Comparison of ENCODE assay signal across 23 cellular contexts in the genomic region with DNA sequence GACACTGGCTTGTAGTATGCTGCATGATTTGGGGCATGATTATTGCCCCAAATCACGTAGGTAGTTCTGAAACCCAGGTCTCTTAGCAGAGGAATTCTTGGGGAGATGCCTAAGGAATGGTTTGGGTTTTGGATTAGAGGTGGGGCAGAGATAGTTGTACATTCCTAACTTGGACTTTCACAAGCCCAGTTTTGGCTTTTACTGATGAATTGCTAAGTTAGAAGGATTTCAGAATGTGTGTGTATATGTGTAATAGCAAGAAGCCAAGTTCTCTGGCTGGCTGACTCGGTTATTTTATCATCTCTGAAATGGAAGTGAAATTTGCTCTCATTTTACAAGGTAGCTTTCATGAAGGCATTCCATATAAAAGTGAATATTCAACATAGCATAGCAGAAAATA. TPM values are rescaled to one million over a fixed set of nuclear protein-coding genes. Genes with fewer than 3 reads are reported as not detected.
"Had no signal": no experiment of that assay in that cellular context is flagged by ENCODE, and none has a peak within 500 bp of the region (broad histone marks: within the 10 kb centered on the region; RNA-seq: fewer than 3 reads in every experiment).

No MANE protein-coding gene starts in this region.

- H3K27ac Mint-ChIP-seq: stimulated activated memory B cell treated with anti-CD40 and anti-IgM and Interleukin-4, amounts not matched to agents 10 μg/mL and 1 μg/mL and 100 μg/mL, for 72 hours; stimulated activated naive CD8-positive, alpha-beta T cell treated with anti-CD3 and anti-CD28 coated beads, Interleukin-15, Interleukin-2, amounts not matched to agents 100 ng/mL and 50 ng/mL, for 24 hours had no signal

- H3K27me3 Mint-ChIP-seq: naive thymus-derived CD4-positive, alpha-beta T cell; stimulated activated memory B cell treated with anti-CD40 and anti-IgM and Interleukin-4, amounts not matched to agents 10 μg/mL and 1 μg/mL and 100 μg/mL, for 72 hours; stimulated activated naive CD8-positive, alpha-beta T cell treated with anti-CD3 and anti-CD28 coated beads, Interleukin-15, Interleukin-2, amounts not matched to agents 100 ng/mL and 50 ng/mL, for 24 hours had no signal

- H3K9me3 Mint-ChIP-seq: naive thymus-derived CD4-positive, alpha-beta T cell; stimulated activated memory B cell treated with anti-CD40 and anti-IgM and Interleukin-4, amounts not matched to agents 10 μg/mL and 1 μg/mL and 100 μg/mL, for 72 hours; stimulated activated naive CD8-positive, alpha-beta T cell treated with anti-CD3 and anti-CD28 coated beads, Interleukin-15, Interleukin-2, amounts not matched to agents 100 ng/mL and 50 ng/mL, for 24 hours had no signal

- H3K27ac ChIP-seq: gastroesophageal sphincter, neutrophil, psoas muscle, right lobe of liver, spleen, tibial artery, upper lobe of left lung, uterus had no signal

- DNase-seq: dermis blood vessel endothelial cell; effector CD8-positive, alpha-beta T cell; foreskin fibroblast; glutamatergic neuron; islet precursor cell; mammary epithelial cell; naive thymus-derived CD4-positive, alpha-beta T cell; psoas muscle; retina; right lobe of liver; spleen; stimulated activated CD4-positive, alpha-beta T cell treated with anti-CD3 and anti-CD28 coated beads, Interleukin-15, amount 100 ng/mL, for 24 hours; stimulated activated CD4-positive, alpha-beta T cell treated with anti-CD3 and anti-CD28 coated beads, Interleukin-1b, Interleukin-23, amount 100 ng/mL, for 48 hours; stimulated activated CD4-positive, alpha-beta T cell treated with anti-CD3 and anti-CD28 coated beads, Interleukin-4, amount 100 ng/mL, for 24 hours; tibial artery; upper lobe of left lung; uterus had no signal

- H3K4me1 Mint-ChIP-seq: stimulated activated memory B cell treated with anti-CD40 and anti-IgM and Interleukin-4, amounts not matched to agents 10 μg/mL and 1 μg/mL and 100 μg/mL, for 72 hours had no signal

- H3K4me3 ChIP-seq: gastroesophageal sphincter, psoas muscle, right lobe of liver, spleen, tibial artery, upper lobe of left lung, uterus had no signal

- H3K9me3 ChIP-seq: gastroesophageal sphincter, neutrophil, psoas muscle, right lobe of liver, spleen, tibial artery, upper lobe of left lung, uterus had no signal

- H3K27me3 ChIP-seq: gastroesophageal sphincter, neutrophil, right lobe of liver, spleen, tibial artery, upper lobe of left lung, uterus had no signal

- H3K4me3 Mint-ChIP-seq: naive thymus-derived CD4-positive, alpha-beta T cell; stimulated activated memory B cell treated with anti-CD40 and anti-IgM and Interleukin-4, amounts not matched to agents 10 μg/mL and 1 μg/mL and 100 μg/mL, for 72 hours; stimulated activated naive CD8-positive, alpha-beta T cell treated with anti-CD3 and anti-CD28 coated beads, Interleukin-15, Interleukin-2, amounts not matched to agents 100 ng/mL and 50 ng/mL, for 24 hours had no signal

- ATAC-seq: gastroesophageal sphincter; left lobe of liver; naive thymus-derived CD4-positive, alpha-beta T cell; psoas muscle; stimulated activated memory B cell treated with anti-CD40 and anti-IgM and Interleukin-4, amounts not matched to agents 10 μg/mL and 1 μg/mL and 100 μg/mL, for 72 hours had no signal

- H3K36me3 ChIP-seq: neutrophil, right lobe of liver, uterus had no signal

- H3K4me1 ChIP-seq: gastroesophageal sphincter, psoas muscle, right lobe of liver, spleen, tibial artery, upper lobe of left lung, uterus had no signal

RNA-seq across cellular contexts. Expression of a gene that starts 56.8 kb away (rescaled TPM):
- polyA plus RNA-seq: neural cell had no signal
